8 cellular contexts compared by ENCODE assay signal in the genomic region with DNA sequence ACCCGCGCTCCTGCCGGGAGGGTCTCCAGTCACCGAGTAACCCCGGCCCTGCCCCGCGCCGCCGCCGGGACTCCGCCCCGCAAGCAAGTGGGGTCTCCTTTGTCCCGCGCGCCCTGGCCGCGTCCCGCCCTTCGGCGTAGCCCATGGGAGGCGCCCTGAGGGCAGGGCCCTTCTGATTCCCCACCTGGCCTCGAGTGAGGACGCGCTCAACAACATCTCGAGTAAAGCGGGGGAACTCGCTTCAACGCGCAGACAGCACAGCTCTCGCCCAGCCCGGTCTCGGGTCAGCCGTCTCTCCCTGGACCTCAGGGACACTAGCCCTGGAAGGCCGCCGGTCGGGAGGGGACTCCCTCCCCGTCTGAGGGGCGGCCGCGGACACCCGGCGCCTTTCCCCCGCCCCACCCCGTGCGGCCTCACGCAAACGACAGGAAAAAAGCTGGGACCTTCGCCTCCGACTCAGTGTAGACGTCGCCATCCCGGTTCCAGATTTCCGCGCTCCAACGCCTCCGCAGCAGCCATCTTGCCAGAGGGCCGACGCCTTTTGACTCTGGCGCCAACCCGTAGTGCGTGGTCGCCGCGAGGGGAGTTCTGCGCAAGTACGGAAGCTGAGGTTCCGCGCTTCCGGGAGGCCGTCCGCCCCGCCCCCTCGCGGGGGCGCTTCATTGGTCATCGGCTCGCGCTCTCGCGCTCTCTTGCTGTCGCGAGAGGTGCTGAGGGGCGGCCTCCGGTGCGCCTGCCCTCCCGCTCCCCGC. TPM values are rescaled to one million over a fixed set of nuclear protein-coding genes. Genes with fewer than 3 reads are reported as not detected.
DNase-seq lines count a peak whose midpoint lies in the region; ATAC-seq and TF ChIP-seq lines count a peak whose summit lies in the region.

No MANE protein-coding gene starts in this region.

- no peak overlapping the region for H3K4me3 Mint-ChIP-seq in activated naive CD8-positive, alpha-beta T cell treated with anti-CD3 and anti-CD28 coated beads for 36 hours

- H3K36me3 ChIP-seq in ovary (no peaks in the 10 kb centered on the region), thymus (ENCODE audit: control insufficient read depth, insufficient read depth) (peaks cover 36% of the 10 kb centered on the region)

- peaks cover 15% of the 10 kb centered on the region for H3K4me1 ChIP-seq in ovary (ENCODE audit: insufficient read depth)
- H3K4me1 ChIP-seq in thymus (ENCODE audit: control insufficient read depth, insufficient read depth, low read length): peaks cover 24% of the 10 kb centered on the region

- H3K9me3 Mint-ChIP-seq in activated naive CD8-positive, alpha-beta T cell treated with anti-CD3 and anti-CD28 coated beads for 36 hours: no peaks in the 10 kb centered on the region

- H3K27ac Mint-ChIP-seq in activated naive CD8-positive, alpha-beta T cell treated with anti-CD3 and anti-CD28 coated beads for 36 hours: peak overlapping the region; percentile 98

- peak; percentile 79 for TF ChIP-seq POLR2A in ovary (IDR thresholded peaks at IDR 0.05)

- ATAC-seq in HG02678 (IDR thresholded peaks at IDR 0.05; ENCODE audit: unreplicated experiment): peak; percentile 86
- ATAC-seq in Right ventricle myocardium inferior: peak; percentile 96

- no peaks in the 10 kb centered on the region for H3K27me3 Mint-ChIP-seq in activated naive CD8-positive, alpha-beta T cell treated with anti-CD3 and anti-CD28 coated beads for 36 hours

- TF ChIP-seq CTCF in GM12865 (IDR thresholded peaks at IDR 0.05; ENCODE audit: insufficient read depth, low read depth, low read length, missing control alignments) (no peak), ovary (IDR thresholded peaks at IDR 0.05) (no peak)

- H3K4me3 ChIP-seq in GM12865 (ENCODE audit: low read depth, low read length) (peak overlapping the region; percentile 75), ovary (peak overlapping the region; percentile 97), thymus (ENCODE audit: low read length) (peak overlapping the region; percentile 98)

- intact Hi-C loops in Right ventricle myocardium inferior (cut with DNase I) (loop anchor here (5.0 kb wide), 1 partner anchor 35 kb away; no protein-coding TSS in a partner anchor), ovary (cut with DNase I) (no loop called here)

- peaks cover 32% of the 10 kb centered on the region for H3K4me1 Mint-ChIP-seq in activated naive CD8-positive, alpha-beta T cell treated with anti-CD3 and anti-CD28 coated beads for 36 hours

- H3K9me3 ChIP-seq in ovary: no peaks in the 10 kb centered on the region
- no peaks in the 10 kb centered on the region for H3K9me3 ChIP-seq in thymus (ENCODE audit: control insufficient read depth)

- H3K27me3 ChIP-seq in ovary (no peaks in the 10 kb centered on the region), thymus (ENCODE audit: control insufficient read depth, insufficient read depth) (no peaks in the 10 kb centered on the region)

- DNase-seq in GM12865 (ENCODE audit: low read depth) (peak; percentile 98), NCI-H1105 treated with DMSO at 0.1 percent for 48 hours (lab: John Stamatoyannopoulos, UW) (peak; percentile 93), SKM-1 (lab: John Stamatoyannopoulos, UW; ENCODE audit: unreplicated experiment) (peak; percentile 77), Right ventricle myocardium inferior (ENCODE audit: missing footprints) (peak; percentile 98), ovary (peak; percentile 96 to 99 (median 98))
- DNase-seq in activated naive CD8-positive, alpha-beta T cell treated with anti-CD3 and anti-CD28 coated beads for 36 hours: peak; percentile 98

- H3K36me3 Mint-ChIP-seq in activated naive CD8-positive, alpha-beta T cell treated with anti-CD3 and anti-CD28 coated beads for 36 hours: peaks cover 22% of the 10 kb centered on the region

- peak overlapping the region; percentile 76 to 79 for H3K27ac ChIP-seq in ovary
- H3K27ac ChIP-seq in thymus (ENCODE audit: low read depth): peak overlapping the region; percentile 89

- WGBS in ovary, 3 donors: 0 to 1% (median 0%) methylated on average over 52 to 87 of the region's 87 CpGs
- under 1% methylated on average over 87 of the region's 87 CpGs for WGBS in thymus

- no peak for TF ChIP-seq EP300 in ovary (IDR thresholded peaks at IDR 0.05)

RNA-seq across cellular contexts. Expression of a gene that starts 0.4 kb away (rescaled TPM):
- 10 to 100 TPM; 47.6 to 48.5 TPM for total RNA-seq in activated naive CD8-positive, alpha-beta T cell treated with anti-CD3 and anti-CD28 coated beads for 36 hours
- total RNA-seq in Right ventricle myocardium inferior (16.1 TPM), ovary (10 to 100 TPM; 23.6 to 54.3 (median 47.0) TPM)
- polyA plus RNA-seq in ovary (10 to 100 TPM; 26.5 to 30.1 TPM), thymus (24.0 TPM)

RNA-seq across cellular contexts. Expression of a gene that starts 11.2 kb away (rescaled TPM):
- 10 to 100 TPM; 46.3 to 47.2 TPM for total RNA-seq in activated naive CD8-positive, alpha-beta T cell treated with anti-CD3 and anti-CD28 coated beads for 36 hours
- total RNA-seq in Right ventricle myocardium inferior (33.5 TPM), ovary (10 to 100 TPM; 49.4 to 82.2 (median 69.8) TPM)
- polyA plus RNA-seq in ovary (10 to 100 TPM; 42.9 to 47.0 TPM), thymus (33.2 TPM)

RNA-seq across cellular contexts. Expression of a gene that starts 15.0 kb away (rescaled TPM):
- total RNA-seq in activated naive CD8-positive, alpha-beta T cell treated with anti-CD3 and anti-CD28 coated beads for 36 hours: 10 to 100 TPM; 49.7 to 52.1 TPM
- total RNA-seq in Right ventricle myocardium inferior (0.41 TPM), ovary (1 to 10 TPM; 1.8 to 7.7 (median 4.8) TPM)
- polyA plus RNA-seq in ovary (1 to 10 TPM in 1 of 2 donors, under 1 TPM in 1; 0.68 to 2.6 TPM), thymus (10.0 TPM)

Comparison
In these comparisons a context has a peak if more than half of its experiments do, and no peak if none do; other contexts are left out.
1. Peak in every context shown above with its lines: DNase-seq, ATAC-seq, H3K4me3 ChIP-seq and H3K27ac ChIP-seq.
2. RNA of a gene that starts 15.0 kb away (total RNA-seq): 49.7 to 52.1 TPM in activated naive CD8-positive, alpha-beta T cell treated with anti-CD3 and anti-CD28 coated beads for 36 hours; 1.8 to 7.7 TPM in ovary and 0.41 TPM in Right ventricle myocardium inferior (single experiment); every median in the first group is over 4 times any median in the second.